In genomic region chr19:43809762-43810696, GRCh38 we compare ENCODE assay signal across 8 cellular contexts. TPM values are rescaled to one million over a fixed set of nuclear protein-coding genes. Genes with fewer than 3 reads are reported as not detected.
DNase-seq lines count a peak whose midpoint lies in the region; ATAC-seq, FAIRE-seq and TF ChIP-seq lines count a peak whose summit lies in the region.

No MANE protein-coding gene starts in this region.

- peak; percentile 87 for FAIRE-seq in keratinocyte (lab: Jason Lieb, UNC)

- dilution Hi-C loops in keratinocyte (cut with MboI; ENCODE audit: extremely low pct_ligation_motif_present, low sequenced_read_pairs): no loop called here

- H3K9me3 ChIP-seq in keratinocyte (ENCODE audit: control insufficient read depth, low read depth, low read length): no peaks in the 10 kb centered on the region

- no peaks in the 10 kb centered on the region for H4K20me1 ChIP-seq in keratinocyte (ENCODE audit: control insufficient read depth, extremely low read depth, insufficient read depth, low read length)

- H3K27me3 ChIP-seq in BJ (ENCODE audit: control insufficient read depth, insufficient read depth, low read length) (peaks cover 2% of the 10 kb centered on the region; the same call in 1 of the 2 replicates), keratinocyte (ENCODE audit: control insufficient read depth, extremely low read depth, insufficient read depth, low read length) (no peaks in the 10 kb centered on the region)

- CTCF ChIA-PET in BJ (lab: Yijun Ruan, JAX): interaction anchor here (0.5 to 2.3 kb wide), 13 partner anchors 9 to 256 kb away, joined by 3 to 15 read pairs (median 3); no protein-coding TSS in a partner anchor

- in situ Hi-C loops in astrocyte of the cerebellum (cut with HindIII; ENCODE audit: low sequenced_read_pairs): no loop called here

- POLR2A ChIA-PET in BJ (lab: Charles Lee): no interaction called here

- H3K4me2 ChIP-seq in keratinocyte (ENCODE audit: control insufficient read depth, extremely low read depth, insufficient read depth, low read depth, low read length): peak overlapping the region; percentile 36

- H3K9ac ChIP-seq in keratinocyte (ENCODE audit: control insufficient read depth, extremely low read depth, insufficient read depth, low read length): no peak overlapping the region

- no peak overlapping the region for H3K4me3 ChIP-seq in BJ (ENCODE audit: low read depth, low read length)
- H3K4me3 ChIP-seq in astrocyte of the cerebellum (ENCODE audit: low read depth, low read length): no peak overlapping the region
- H3K4me3 ChIP-seq in keratinocyte (ENCODE audit: control insufficient read depth in 2 of 3, extremely low read depth in 1 of 3, insufficient read depth in 2 of 3, low read depth in 1 of 3, low read length in 3 of 3): no peak overlapping the region

- peak overlapping the region; percentile 8 for H3K27ac ChIP-seq in keratinocyte (ENCODE audit: control insufficient read depth, insufficient read depth, low read length)

- DNase-seq in BJ (ENCODE audit: low read depth) (no peak), GM20000 (ENCODE audit: low spot score) (peak; percentile 62), NCI-H446 (lab: John Stamatoyannopoulos, UW) (peak; percentile 18 to 77), astrocyte of the cerebellum (ENCODE audit: low read depth) (peak; percentile 40), keratinocyte (ENCODE audit: low read depth, low spot score) (no peak)
- no peak for DNase-seq in activated effector memory CD4-positive, alpha-beta T cell treated with Interleukin-2 at 50 U/mL for 16 hours

- peaks cover 7% of the 10 kb centered on the region for H3K4me1 ChIP-seq in keratinocyte (ENCODE audit: control insufficient read depth, extremely low read depth, insufficient read depth, low read length)

- no peaks in the 10 kb centered on the region for H3K36me3 ChIP-seq in BJ (ENCODE audit: control insufficient read depth, insufficient read depth, low read length)
- no peaks in the 10 kb centered on the region for H3K36me3 ChIP-seq in keratinocyte (ENCODE audit: control insufficient read depth in 2 of 2, extremely low read depth in 1 of 2, insufficient read depth in 2 of 2, low read length in 2 of 2)

- ATAC-seq in HG03175 (IDR thresholded peaks at IDR 0.05; ENCODE audit: unreplicated experiment): no peak
- ATAC-seq in HG02885 (IDR thresholded peaks at IDR 0.05; ENCODE audit: poor library complexity, unreplicated experiment): no peak

- no peak overlapping the region for H2AFZ ChIP-seq in keratinocyte (ENCODE audit: control insufficient read depth, low read length)

- no peaks in the 10 kb centered on the region for H3K79me2 ChIP-seq in keratinocyte (ENCODE audit: control insufficient read depth, insufficient read depth, low read length)

- TF ChIP-seq CTCF in BJ (IDR thresholded peaks at IDR 0.05; ENCODE audit: insufficient read depth, low read depth, low read length) (peak; percentile 56), GM20000 (IDR thresholded peaks at IDR 0.05; ENCODE audit: extremely low read depth, missing control alignments) (peak; percentile 26), astrocyte of the cerebellum (IDR thresholded peaks at IDR 0.05; ENCODE audit: low read depth, low read length, missing control alignments) (peak; percentile 51), keratinocyte (optimal IDR thresholded peaks at IDR 0.05 in 1 of 3, IDR thresholded peaks at IDR 0.05 in 1 of 3, conservative IDR thresholded peaks at IDR 0.05 in 1 of 3; ENCODE audit: extremely low read depth in 1 of 3, insufficient read depth in 2 of 3, low read length in 3 of 3) (peak in 2 of 3 experiments; percentile 38 to 47)

- H3K9me1 ChIP-seq in keratinocyte (ENCODE audit: control insufficient read depth, extremely low read depth, insufficient read depth, low read length): no peaks in the 10 kb centered on the region

RNA-seq across cellular contexts. Expression of gene LYPD5, which starts 7.8 kb away (rescaled TPM):
- polyA plus RNA-seq in BJ (2011; rRNA removed): 0.40 and 0.50 TPM in 2 replicates
- 0.46 and 0.66 TPM in 2 replicates for polyA minus RNA-seq in BJ (2011; rRNA and poly(A)+ RNA removed)
- 4.0 to 8.8 TPM (median 4.2 TPM) in 3 replicates for polyA plus RNA-seq in keratinocyte
- polyA plus RNA-seq in keratinocyte (2011; ENCODE audit: low read depth): 46.7 TPM
- polyA plus RNA-seq in keratinocyte (2011; cell fraction: cytosol; rRNA removed): 6.1 and 7.7 TPM in 2 replicates
- 5.4 and 7.3 TPM in 2 replicates for polyA plus RNA-seq in keratinocyte (2011; cell fraction: nucleus; rRNA removed)
- 7.9 and 75.5 TPM in 2 replicates for polyA plus RNA-seq in keratinocyte (2012; ENCODE audit: low replicate concordance)
- polyA minus RNA-seq in keratinocyte: 8.5 to 29.6 TPM (median 9.0 TPM) in 3 replicates
- 17.5 TPM for polyA minus RNA-seq in keratinocyte (2011; cell fraction: cytosol; rRNA and poly(A)+ RNA removed)
- 7.5 and 15.8 TPM in 2 replicates for polyA minus RNA-seq in keratinocyte (2011; cell fraction: nucleus; rRNA and poly(A)+ RNA removed)

RNA-seq across cellular contexts. Expression of gene ZNF283, which starts 17.1 kb away (rescaled TPM):
- 3.0 and 4.3 TPM in 2 replicates for polyA plus RNA-seq in BJ (2011; rRNA removed)
- 4.3 and 5.8 TPM in 2 replicates for polyA minus RNA-seq in BJ (2011; rRNA and poly(A)+ RNA removed)
- 3.5 to 7.7 TPM (median 5.7 TPM) in 3 replicates for polyA plus RNA-seq in keratinocyte
- polyA plus RNA-seq in keratinocyte (2011; ENCODE audit: low read depth): 3.8 TPM
- 2.1 and 2.9 TPM in 2 replicates for polyA plus RNA-seq in keratinocyte (2011; cell fraction: cytosol; rRNA removed)
- polyA plus RNA-seq in keratinocyte (2011; cell fraction: nucleus; rRNA removed): 10.7 and 11.8 TPM in 2 replicates
- 4.4 and 5.2 TPM in 2 replicates for polyA plus RNA-seq in keratinocyte (2012; ENCODE audit: low replicate concordance)
- polyA minus RNA-seq in keratinocyte: 7.8 to 15.1 TPM (median 11.2 TPM) in 3 replicates
- 5.4 TPM for polyA minus RNA-seq in keratinocyte (2011; cell fraction: cytosol; rRNA and poly(A)+ RNA removed)
- 12.8 and 21.1 TPM in 2 replicates for polyA minus RNA-seq in keratinocyte (2011; cell fraction: nucleus; rRNA and poly(A)+ RNA removed)

RNA-seq across cellular contexts. Expression of gene KCNN4, which starts 29.3 kb away (rescaled TPM):
- polyA plus RNA-seq in BJ (2011; rRNA removed) (0.28 and 0.38 TPM in 2 replicates), keratinocyte (9.8 to 15.5 TPM (median 10.5 TPM) in 3 replicates)
- not detected in 2 replicates for polyA minus RNA-seq in BJ (2011; rRNA and poly(A)+ RNA removed)
- polyA plus RNA-seq in keratinocyte (2011; ENCODE audit: low read depth): 2.8 TPM
- 3.3 and 4.6 TPM in 2 replicates for polyA plus RNA-seq in keratinocyte (2011; cell fraction: cytosol; rRNA removed)
- polyA plus RNA-seq in keratinocyte (2011; cell fraction: nucleus; rRNA removed): 20.7 and 21.0 TPM in 2 replicates
- 5.6 and 14.8 TPM in 2 replicates for polyA plus RNA-seq in keratinocyte (2012; ENCODE audit: low replicate concordance)
- polyA minus RNA-seq in keratinocyte: 7.9 to 28.6 TPM (median 10.3 TPM) in 3 replicates
- polyA minus RNA-seq in keratinocyte (2011; cell fraction: cytosol; rRNA and poly(A)+ RNA removed): 11.3 TPM
- polyA minus RNA-seq in keratinocyte (2011; cell fraction: nucleus; rRNA and poly(A)+ RNA removed): 11.3 and 11.5 TPM in 2 replicates

RNA-seq across cellular contexts. Expression of gene SMG9, which starts 55.3 kb away (rescaled TPM):
- polyA plus RNA-seq in BJ (2011; rRNA removed) (10.1 and 14.8 TPM in 2 replicates), keratinocyte (12.1 to 15.6 TPM (median 14.8 TPM) in 3 replicates)
- polyA minus RNA-seq in BJ (2011; rRNA and poly(A)+ RNA removed): 9.7 and 12.3 TPM in 2 replicates
- 10.6 TPM for polyA plus RNA-seq in keratinocyte (2011; ENCODE audit: low read depth)
- polyA plus RNA-seq in keratinocyte (2011; cell fraction: cytosol; rRNA removed): 7.7 and 12.0 TPM in 2 replicates
- polyA plus RNA-seq in keratinocyte (2011; cell fraction: nucleus; rRNA removed): 53.4 and 59.6 TPM in 2 replicates
- polyA plus RNA-seq in keratinocyte (2012; ENCODE audit: low replicate concordance): 17.9 and 24.6 TPM in 2 replicates
- 11.7 to 17.9 TPM (median 12.4 TPM) in 3 replicates for polyA minus RNA-seq in keratinocyte
- polyA minus RNA-seq in keratinocyte (2011; cell fraction: cytosol; rRNA and poly(A)+ RNA removed): 11.9 TPM
- polyA minus RNA-seq in keratinocyte (2011; cell fraction: nucleus; rRNA and poly(A)+ RNA removed): 12.8 and 14.0 TPM in 2 replicates

Comparison
In these comparisons a context has a peak if more than half of its experiments do, and no peak if none do; other contexts are left out.
1. DNase-seq: peak in GM20000 (single experiment), NCI-H446 (2 of 2) and astrocyte of the cerebellum (single experiment); none in BJ (single experiment), keratinocyte (single experiment) and activated effector memory CD4-positive, alpha-beta T cell treated with Interleukin-2 at 50 U/mL for 16 hours (single experiment).
2. Peak in every context shown above with its lines, with median percentiles within 50 percentile points of each other: CTCF ChIP-seq.